15 cellular contexts compared by ENCODE assay signal in the genomic region with DNA sequence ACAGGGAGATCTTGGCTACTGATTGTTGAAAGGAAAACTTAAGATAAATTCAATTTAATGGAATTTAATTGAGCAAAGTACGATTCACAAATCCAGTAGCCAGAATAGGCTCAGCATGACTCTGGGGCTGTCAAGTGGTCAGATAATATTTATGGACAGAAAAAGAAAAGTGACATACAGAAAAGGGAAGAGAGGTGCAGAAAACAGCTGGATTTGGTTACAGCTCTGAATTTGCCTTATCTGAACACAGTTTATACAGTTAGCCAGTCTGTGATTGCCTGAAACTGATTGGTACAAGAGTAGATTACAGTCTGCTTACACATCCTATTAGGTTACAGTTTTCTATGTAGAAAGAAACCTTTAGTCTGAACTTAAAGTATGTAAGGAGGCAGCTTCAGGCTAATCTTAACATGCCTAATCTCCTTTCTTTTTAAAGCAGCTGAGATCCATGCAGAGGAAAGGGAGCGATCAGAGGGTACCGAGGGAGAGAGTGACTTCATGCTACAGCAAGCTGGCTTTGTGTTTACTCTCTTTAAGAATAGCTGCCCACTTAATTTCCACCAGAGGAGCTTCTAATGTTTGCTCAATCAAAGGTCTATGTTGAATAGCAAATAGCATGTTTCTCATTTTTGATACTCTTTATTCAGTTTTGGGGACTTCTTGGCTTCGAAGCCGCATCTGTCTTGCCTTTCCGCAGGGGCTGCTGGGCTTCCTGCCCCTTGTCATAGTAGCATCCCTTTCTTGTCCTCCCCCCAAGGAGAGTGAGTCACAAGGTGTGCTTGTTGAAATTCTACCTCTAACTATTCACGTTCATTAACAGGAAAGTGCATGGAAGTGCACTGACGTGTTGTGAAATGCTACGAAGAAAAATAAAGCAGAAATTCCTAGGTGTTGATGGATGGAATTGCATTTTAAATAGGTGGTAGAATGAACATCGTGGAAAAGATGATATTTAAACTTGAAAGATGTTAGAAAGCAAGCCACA.
"Had no signal": no experiment of that assay in that cellular context is flagged by ENCODE, and none has a peak within 500 bp of the region (broad histone marks: within the 10 kb centered on the region; RNA-seq: fewer than 3 reads in every experiment).

No MANE protein-coding gene starts in this region.

- H3K4me1 Mint-ChIP-seq: activated naive CD4-positive, alpha-beta T cell treated with anti-CD3 and anti-CD28 coated beads, Interleukin-2, amount 50 U/mL, for 24 hours; stimulated activated naive CD8-positive, alpha-beta T cell treated with anti-CD3 and anti-CD28 coated beads, Interleukin-15, amount 100 ng/mL, for 72 hours had no signal

- H3K4me3 ChIP-seq: coronary artery, left ventricle myocardium inferior, pancreas, testis had no signal

- H3K4me3 Mint-ChIP-seq: activated naive CD4-positive, alpha-beta T cell treated with anti-CD3 and anti-CD28 coated beads, Interleukin-2, amount 50 U/mL, for 24 hours; nephron progenitor cell; stimulated activated naive CD8-positive, alpha-beta T cell treated with anti-CD3 and anti-CD28 coated beads, Interleukin-15, amount 100 ng/mL, for 72 hours had no signal

- DNase-seq: activated CD4-positive, alpha-beta T cell treated with anti-CD3 and anti-CD28 coated beads, Interleukin-2, amount 50 U/mL, for 4 hours; activated CD4-positive, CD25-positive, alpha-beta regulatory T cell treated with anti-CD3 and anti-CD28 coated beads, Interleukin-2, amount 50 U/mL, for 72 hours; activated effector memory CD4-positive, alpha-beta T cell treated with Interleukin-2 at 50 U/mL for 16 hours; activated T-cell treated with anti-CD3 and anti-CD28 coated beads, Interleukin-2, amount 50 U/mL, for 1 hour; central memory CD4-positive, alpha-beta T cell; effector CD4-positive, alpha-beta T cell; left ventricle myocardium inferior; nephron progenitor cell; pancreas; stimulated activated CD4-positive, alpha-beta T cell treated with anti-CD3 and anti-CD28 coated beads, Interleukin-15, amount 100 ng/mL, for 24 hours; stimulated activated CD4-positive, alpha-beta T cell treated with anti-CD3 and anti-CD28 coated beads, Interleukin-4, amount 100 ng/mL, for 4 hours; stimulated activated naive CD8-positive, alpha-beta T cell treated with anti-CD3 and anti-CD28 coated beads, Interleukin-15, amount 100 ng/mL, for 72 hours; testis had no signal

- H3K36me3 Mint-ChIP-seq: activated naive CD4-positive, alpha-beta T cell treated with anti-CD3 and anti-CD28 coated beads, Interleukin-2, amount 50 U/mL, for 24 hours had no signal

- H3K27me3 Mint-ChIP-seq: activated naive CD4-positive, alpha-beta T cell treated with anti-CD3 and anti-CD28 coated beads, Interleukin-2, amount 50 U/mL, for 24 hours; stimulated activated naive CD8-positive, alpha-beta T cell treated with anti-CD3 and anti-CD28 coated beads, Interleukin-15, amount 100 ng/mL, for 72 hours had no signal

- H3K4me1 ChIP-seq: left ventricle myocardium inferior, pancreas had no signal

- H3K36me3 ChIP-seq: left ventricle myocardium inferior, pancreas had no signal

- H3K27ac Mint-ChIP-seq: activated naive CD4-positive, alpha-beta T cell treated with anti-CD3 and anti-CD28 coated beads, Interleukin-2, amount 50 U/mL, for 24 hours; nephron progenitor cell; stimulated activated naive CD8-positive, alpha-beta T cell treated with anti-CD3 and anti-CD28 coated beads, Interleukin-15, amount 100 ng/mL, for 72 hours had no signal

- H3K9me3 Mint-ChIP-seq: activated naive CD4-positive, alpha-beta T cell treated with anti-CD3 and anti-CD28 coated beads, Interleukin-2, amount 50 U/mL, for 24 hours had no signal

- H3K9me3 ChIP-seq: pancreas, testis had no signal

- H3K27me3 ChIP-seq: pancreas, testis had no signal

- ATAC-seq: pancreas; stimulated activated naive CD8-positive, alpha-beta T cell treated with anti-CD3 and anti-CD28 coated beads, Interleukin-15, amount 100 ng/mL, for 72 hours had no signal

- H3K27ac ChIP-seq: coronary artery, left ventricle myocardium inferior, pancreas, testis had no signal
